ENCODE assay signal across 17 cellular contexts in the genomic region with DNA sequence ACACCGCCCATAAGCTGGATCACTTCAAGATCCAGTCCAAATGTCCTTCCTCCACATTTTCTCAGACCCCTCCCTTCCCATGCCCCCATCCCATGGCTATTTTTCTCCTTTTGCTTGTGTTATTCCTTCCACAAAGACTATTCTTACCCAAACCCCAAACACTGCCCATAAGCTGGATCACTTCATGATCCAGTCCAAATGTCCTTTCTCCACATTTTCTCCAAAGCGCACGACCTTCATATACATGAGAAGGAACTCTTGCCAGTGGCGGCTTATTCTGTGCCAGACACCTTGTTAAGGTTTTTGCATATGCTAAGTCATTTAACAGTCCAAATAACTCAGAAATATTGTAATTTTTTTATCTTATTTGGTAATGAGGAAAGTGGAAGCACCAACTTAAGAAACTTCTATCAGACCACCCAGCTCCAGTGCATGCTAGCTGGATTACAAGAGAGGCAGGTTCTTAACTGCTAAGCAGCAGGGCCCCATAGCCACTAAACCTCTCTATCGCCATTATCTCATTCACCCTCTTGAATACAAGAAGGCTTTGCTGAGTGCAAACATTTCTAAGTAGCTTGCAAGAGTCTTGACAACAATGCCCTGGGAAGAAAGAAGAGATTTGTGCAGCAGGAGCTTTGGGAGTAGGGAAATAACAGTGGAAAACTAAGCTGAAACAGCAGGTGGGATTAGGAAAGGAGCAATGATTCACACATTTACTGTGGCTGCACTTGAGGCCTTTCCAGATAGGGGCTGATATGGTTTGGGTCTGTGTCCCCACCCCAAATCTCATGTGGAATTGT.
DNase-seq lines count a peak whose midpoint lies in the region; ATAC-seq and TF ChIP-seq lines count a peak whose summit lies in the region.
"Had no signal": no experiment of that assay in that cellular context is flagged by ENCODE, and none has a peak within 500 bp of the region (broad histone marks: within the 10 kb centered on the region; RNA-seq: fewer than 3 reads in every experiment).

No MANE protein-coding gene starts in this region.

- H3K9me3 Mint-ChIP-seq in Caco-2 (ENCODE audit: unreplicated experiment) = peaks cover 16% of the 10 kb centered on the region
- H3K9me3 Mint-ChIP-seq: HFFc6 had no signal

- H3K18ac ChIP-seq in neuronal stem cell (ENCODE audit: low read length) = no peak overlapping the region

- H4K91ac ChIP-seq in neuronal stem cell (ENCODE audit: low read depth, low read length, poor library complexity) = no peak overlapping the region

- peaks cover 20% of the 10 kb centered on the region for H3K4me1 Mint-ChIP-seq in Caco-2 (ENCODE audit: low read depth, unreplicated experiment)

- H3K27me3 ChIP-seq in Caco-2 (replicated peaks; ENCODE audit: control insufficient read depth, insufficient read depth, low read length) (no peaks in the 10 kb centered on the region), PC-9 (ENCODE audit: insufficient read depth, low read depth) (no peaks in the 10 kb centered on the region), foreskin keratinocyte (no peaks in the 10 kb centered on the region), neuronal stem cell (ENCODE audit: control insufficient read depth in 3 of 3, insufficient read depth in 3 of 3, low read depth in 1 of 3, low read length in 3 of 3) (no peaks in the 10 kb centered on the region), thyroid gland (no peaks in the 10 kb centered on the region)

- peak overlapping the region; percentile 96; the same call in 1 of the 2 replicates for H3K27ac ChIP-seq in PC-9
- H3K27ac ChIP-seq in foreskin keratinocyte = peak overlapping the region; percentile 84
- H3K27ac ChIP-seq in neuronal stem cell (replicated peaks; ENCODE audit: low read length) = no peak overlapping the region
- no peak overlapping the region for H3K27ac ChIP-seq in thyroid gland

- no peak overlapping the region for H3K4me2 ChIP-seq in PC-9
- no peak overlapping the region for H3K4me2 ChIP-seq in neuronal stem cell (ENCODE audit: insufficient read depth, low read length, poor library complexity, severe bottlenecking)

- no peaks in the 10 kb centered on the region for H3K27me3 Mint-ChIP-seq in Caco-2 (ENCODE audit: insufficient read depth, unreplicated experiment)

- H3K9me2 ChIP-seq in PC-9 (ENCODE audit: insufficient read depth) = no peaks in the 10 kb centered on the region

- no peak overlapping the region for H3K23ac ChIP-seq in neuronal stem cell (ENCODE audit: low read depth, low read length, poor library complexity)

- H3K4me3 ChIP-seq in Caco-2 (ENCODE audit: low read depth, low read length) = no peak overlapping the region
- no peak overlapping the region for H3K4me3 ChIP-seq in PC-9
- no peak overlapping the region for H3K4me3 ChIP-seq in neuronal stem cell (ENCODE audit: low read length in 2 of 2)
- H3K4me3 ChIP-seq in thyroid gland (replicated peaks in 1 of 3) = no peak overlapping the region

- no peak overlapping the region for H2BK15ac ChIP-seq in neuronal stem cell (ENCODE audit: low read length)

- no peaks in the 10 kb centered on the region; the same call in none of the 2 replicates for H3K36me3 ChIP-seq in Caco-2 (ENCODE audit: control insufficient read depth, insufficient read depth, low read length)
- no peaks in the 10 kb centered on the region for H3K36me3 ChIP-seq in PC-9 (ENCODE audit: low read depth)
- no peaks in the 10 kb centered on the region for H3K36me3 ChIP-seq in neuronal stem cell (replicated peaks in 1 of 2; ENCODE audit: control insufficient read depth in 2 of 2, insufficient read depth in 2 of 2, low read length in 2 of 2)
- H3K36me3 ChIP-seq in thyroid gland = no peaks in the 10 kb centered on the region

- no peaks in the 10 kb centered on the region for H3K36me3 Mint-ChIP-seq in Caco-2 (ENCODE audit: insufficient read depth, unreplicated experiment)

- no peaks in the 10 kb centered on the region for H3K79me2 ChIP-seq in PC-9 (ENCODE audit: low read depth)

- DNase-seq in Caco-2 = no peak
- no peak for DNase-seq in PC-9
- DNase-seq in foreskin keratinocyte = no peak
- DNase-seq in neuronal stem cell (ENCODE audit: low spot score) = peak; percentile 31
- DNase-seq in thyroid gland = no peak
- no peak for DNase-seq in NCI-H1092 treated with DMSO at 0.1 percent for 48 hours (lab: John Stamatoyannopoulos, UW)
- no peak for DNase-seq in NCI-H128 (lab: John Stamatoyannopoulos, UW; ENCODE audit: unreplicated experiment)
- DNase-seq: C1 segment of cervical spinal cord, DMS53, HFFc6, KG1, NCI-H1092, NCI-H1694 treated with DMSO at 0.1 percent for 48 hours, NCI-H446, NCI-H748 treated with DMSO at 0.1 percent for 48 hours, Right ventricle myocardium superior had no signal

- H2BK120ac ChIP-seq in neuronal stem cell (ENCODE audit: low read depth, low read length) = no peak overlapping the region

- no peak overlapping the region for H3K4me3 Mint-ChIP-seq in Caco-2 (ENCODE audit: unreplicated experiment)
- H3K4me3 Mint-ChIP-seq: HFFc6 had no signal

- BruUV-seq in Caco-2 (replicated peaks; lab: Mats Ljungman, UMichigan) = no TSS peak
- BruUV-seq in PC-9 (replicated peaks; lab: Mats Ljungman, UMichigan) = no TSS peak

- no peak overlapping the region for H2BK12ac ChIP-seq in neuronal stem cell (ENCODE audit: low read length)

- no peak overlapping the region for H2AFZ ChIP-seq in PC-9
- H2AFZ ChIP-seq in neuronal stem cell (ENCODE audit: low read length) = no peak overlapping the region

- no peak overlapping the region for H3K4ac ChIP-seq in neuronal stem cell (ENCODE audit: low read length)

- peaks cover 17% of the 10 kb centered on the region for H3K4me1 ChIP-seq in Caco-2
- peaks cover 40% of the 10 kb centered on the region for H3K4me1 ChIP-seq in PC-9 (replicated peaks; ENCODE audit: insufficient read depth)
- peaks cover 24% of the 10 kb centered on the region for H3K4me1 ChIP-seq in foreskin keratinocyte
- H3K4me1 ChIP-seq in neuronal stem cell (ENCODE audit: control insufficient read depth in 2 of 2, insufficient read depth in 1 of 2, low read depth in 1 of 2, low read length in 2 of 2) = peaks cover 4 to 7% of the 10 kb centered on the region in 2 donors
- H3K4me1 ChIP-seq in thyroid gland = no peaks in the 10 kb centered on the region

- H2BK5ac ChIP-seq in neuronal stem cell (ENCODE audit: low read length) = no peak overlapping the region

- no peak overlapping the region for H2AK5ac ChIP-seq in neuronal stem cell (ENCODE audit: low read depth, low read length)

- POLR2A ChIA-PET in Caco-2 (lab: Charles Lee) = no interaction called here
- POLR2A ChIA-PET in PC-9 (lab: Charles Lee; ENCODE audit: unreplicated experiment) = no interaction called here

- 0 out of 2 replicates have a peak, but pooled peaks cover under 1% of the 10 kb centered on the region for H3K9me3 ChIP-seq in Caco-2
- peaks cover 5% of the 10 kb centered on the region for H3K9me3 ChIP-seq in PC-9 (ENCODE audit: insufficient read depth, low read depth)
- no peaks in the 10 kb centered on the region for H3K9me3 ChIP-seq in neuronal stem cell (replicated peaks in 1 of 2; ENCODE audit: control insufficient read depth in 2 of 2, insufficient read depth in 1 of 2, low read depth in 1 of 2, low read length in 2 of 2)
- no peaks in the 10 kb centered on the region for H3K9me3 ChIP-seq in thyroid gland

- no peak overlapping the region for H3K9ac ChIP-seq in neuronal stem cell (ENCODE audit: low read depth, low read length, poor library complexity)

- no peak for TF ChIP-seq POLR2A in thyroid gland (IDR thresholded peaks at IDR 0.05)

- CTCF ChIA-PET in Caco-2 (lab: Charles Lee) = no interaction called here
- CTCF ChIA-PET in PC-9 (lab: Charles Lee) = no interaction called here

- intact Hi-C loops in Caco-2 (cut with micrococcal nuclease; ENCODE audit: unreplicated experiment) (no loop called here), PC-9 (cut with micrococcal nuclease; ENCODE audit: unreplicated experiment) (loop anchor here (5.0 kb wide), 1 partner anchor 1816 kb away; no protein-coding TSS in a partner anchor), thyroid gland (cut with DNase I) (no loop called here)

- H3K79me1 ChIP-seq in neuronal stem cell (ENCODE audit: low read depth, low read length) = no peaks in the 10 kb centered on the region

- H4K8ac ChIP-seq in neuronal stem cell (ENCODE audit: low read depth, low read length) = no peak overlapping the region

- peak overlapping the region; percentile 20 for H3K27ac Mint-ChIP-seq in Caco-2 (ENCODE audit: unreplicated experiment)
- H3K27ac Mint-ChIP-seq: HFFc6 had no signal

- TF ChIP-seq CTCF in Caco-2 (IDR thresholded peaks at IDR 0.05; ENCODE audit: insufficient read depth in 1 of 2, low read depth in 1 of 2, low read length in 1 of 2, severe bottlenecking in 1 of 2, unreplicated experiment in 1 of 2) = no peak
- TF ChIP-seq CTCF in PC-9 (conservative IDR thresholded peaks at IDR 0.05) = no peak
- no peak for TF ChIP-seq CTCF in foreskin keratinocyte (conservative IDR thresholded peaks at IDR 0.05)
- no peak for TF ChIP-seq CTCF in thyroid gland (IDR thresholded peaks at IDR 0.05)

- peaks cover 20% of the 10 kb centered on the region; the same call in 1 of the 2 replicates for H3F3A ChIP-seq in PC-9 (ENCODE audit: insufficient read depth, low read depth)

- ATAC-seq in foreskin keratinocyte (no peak), GM21390 (IDR thresholded peaks at IDR 0.05; ENCODE audit: unreplicated experiment) (no peak)

- WGBS in neuronal stem cell (ENCODE audit: extremely low coverage in 2 of 2, insufficient read length in 2 of 2, insufficient replicate concordance in 1 of 2), 2 donors = no CpG with 5 or more reads among the region's 5 CpGs
- 86 to 88% methylated on average over 5 of the region's 5 CpGs for WGBS in thyroid gland, 2 donors

- no peaks in the 10 kb centered on the region for H4K20me1 ChIP-seq in PC-9 (ENCODE audit: insufficient read depth)

- H3K14ac ChIP-seq in neuronal stem cell (ENCODE audit: low read length) = no peak overlapping the region

Comparison
In these comparisons a context has a peak if more than half of its experiments do, and no peak if none do; other contexts are left out.
1. H3K27ac ChIP-seq: peak in PC-9 (single experiment) and foreskin keratinocyte (single experiment); none in neuronal stem cell (single experiment) and thyroid gland (0 of 3).